Comparison of ENCODE assay signal across 10 cellular contexts in the genomic region with DNA sequence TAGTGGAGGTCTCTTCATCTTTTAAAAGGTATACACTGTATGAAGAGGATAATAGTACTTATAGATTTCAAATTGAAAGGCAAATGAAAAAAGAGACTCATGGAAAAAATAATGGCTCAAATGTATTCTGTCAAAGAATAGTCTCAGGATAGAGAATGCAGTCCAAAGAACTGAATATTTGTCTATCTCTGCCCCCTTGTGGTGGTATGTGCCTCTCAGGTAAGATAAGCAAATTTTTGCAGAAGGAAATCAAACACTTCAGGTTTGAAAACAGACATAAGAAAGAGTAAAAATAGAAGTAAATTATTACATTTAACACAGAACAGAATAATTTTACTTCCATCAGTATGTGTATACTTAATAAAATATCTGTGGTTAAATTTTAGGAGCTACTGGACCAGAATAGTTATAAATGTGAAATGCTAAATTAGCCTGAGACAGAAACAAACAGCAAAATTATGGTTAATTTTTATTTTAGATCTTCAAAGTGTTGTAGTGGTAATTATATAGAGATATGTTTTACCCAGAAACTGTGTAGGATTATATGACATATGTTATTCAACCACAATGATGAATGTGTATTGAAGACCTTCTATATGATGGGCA.
DNase-seq lines count a peak whose midpoint lies in the region; ATAC-seq and TF ChIP-seq lines count a peak whose summit lies in the region.
"Had no signal": no experiment of that assay in that cellular context is flagged by ENCODE, and none has a peak within 500 bp of the region (broad histone marks: within the 10 kb centered on the region; RNA-seq: fewer than 3 reads in every experiment).

No MANE protein-coding gene starts in this region.

- no peak overlapping the region for H3K4me3 Mint-ChIP-seq in activated CD4-positive, alpha-beta T cell treated with anti-CD3 and anti-CD28 coated beads, Interleukin-2, amount 10 ng/mL, durations not matched to agents 7 days and 5 days
- H3K4me3 Mint-ChIP-seq in progenitor cell of endocrine pancreas (ENCODE audit: low read depth): no peak overlapping the region
- H3K4me3 Mint-ChIP-seq: IgD-negative memory B cell had no signal

- H3K36me3 Mint-ChIP-seq in activated CD4-positive, alpha-beta T cell treated with anti-CD3 and anti-CD28 coated beads, Interleukin-2, amount 10 ng/mL, durations not matched to agents 7 days and 5 days (ENCODE audit: low read depth): no peaks in the 10 kb centered on the region
- no peaks in the 10 kb centered on the region for H3K36me3 Mint-ChIP-seq in progenitor cell of endocrine pancreas (ENCODE audit: insufficient read depth)
- H3K36me3 Mint-ChIP-seq: IgD-negative memory B cell had no signal

- no peak overlapping the region for H3K27ac Mint-ChIP-seq in activated CD4-positive, alpha-beta T cell treated with anti-CD3 and anti-CD28 coated beads, Interleukin-2, amount 10 ng/mL, durations not matched to agents 7 days and 5 days
- no peak overlapping the region for H3K27ac Mint-ChIP-seq in progenitor cell of endocrine pancreas
- H3K27ac Mint-ChIP-seq: IgD-negative memory B cell had no signal

- H3K4me1 Mint-ChIP-seq in activated CD4-positive, alpha-beta T cell treated with anti-CD3 and anti-CD28 coated beads, Interleukin-2, amount 10 ng/mL, durations not matched to agents 7 days and 5 days: no peaks in the 10 kb centered on the region
- no peaks in the 10 kb centered on the region for H3K4me1 Mint-ChIP-seq in progenitor cell of endocrine pancreas (ENCODE audit: low read depth)
- H3K4me1 Mint-ChIP-seq: IgD-negative memory B cell had no signal

- no peaks in the 10 kb centered on the region for H3K9me3 Mint-ChIP-seq in activated CD4-positive, alpha-beta T cell treated with anti-CD3 and anti-CD28 coated beads, Interleukin-2, amount 10 ng/mL, durations not matched to agents 7 days and 5 days
- peaks cover 4% of the 10 kb centered on the region for H3K9me3 Mint-ChIP-seq in progenitor cell of endocrine pancreas (ENCODE audit: low read depth)

- no peak overlapping the region for H3K4me3 ChIP-seq in AG10803 (ENCODE audit: low read length)
- H3K4me3 ChIP-seq: skin epidermis had no signal

- H3K27me3 Mint-ChIP-seq in activated CD4-positive, alpha-beta T cell treated with anti-CD3 and anti-CD28 coated beads, Interleukin-2, amount 10 ng/mL, durations not matched to agents 7 days and 5 days: peaks cover 13% of the 10 kb centered on the region
- no peaks in the 10 kb centered on the region for H3K27me3 Mint-ChIP-seq in progenitor cell of endocrine pancreas

- CTCF ChIA-PET in activated CD4-positive, alpha-beta T cell treated with anti-CD3 and anti-CD28 coated beads, Interleukin-2, amount 10 ng/mL, durations not matched to agents 7 days and 5 days (lab: Charles Lee): no interaction called here

- POLR2A ChIA-PET in activated CD4-positive, alpha-beta T cell treated with anti-CD3 and anti-CD28 coated beads, Interleukin-2, amount 10 ng/mL, durations not matched to agents 7 days and 5 days (lab: Charles Lee): interaction anchor here (0.6 kb wide), 1 partner anchor 196 kb away, joined by 3 read pairs; no protein-coding TSS in a partner anchor

- DNase-seq in AG10803 (ENCODE audit: low read depth): peak; percentile 61
- peak; percentile 58 for DNase-seq in NCI-H345 treated with DMSO at 0.1 percent for 48 hours (lab: John Stamatoyannopoulos, UW; ENCODE audit: unreplicated experiment)
- DNase-seq in activated CD4-positive, alpha-beta T cell treated with anti-CD3 and anti-CD28 coated beads, Interleukin-2, amount 10 ng/mL, durations not matched to agents 7 days and 5 days: peak; percentile 58
- peak; percentile 34 for DNase-seq in glomerular endothelial cell (ENCODE audit: extremely low read depth, low read depth, low spot score)
- peak; percentile 14 for DNase-seq in progenitor cell of endocrine pancreas (ENCODE audit: low spot score, unreplicated experiment)
- no peak for DNase-seq in ecto neural progenitor cell (ENCODE audit: low spot score)

- TF ChIP-seq CTCF in AG10803 (conservative IDR thresholded peaks at IDR 0.05; ENCODE audit: low read length): peak; percentile 87
- TF ChIP-seq CTCF in GM12872 (IDR thresholded peaks at IDR 0.05; ENCODE audit: insufficient read depth, low read depth, low read length): peak; percentile 53
- peak; percentile 90 for TF ChIP-seq CTCF in progenitor cell of endocrine pancreas (IDR thresholded peaks at IDR 0.05; ENCODE audit: unreplicated experiment)

- peak; percentile 75 for ATAC-seq in HG02981 (IDR thresholded peaks at IDR 0.05; ENCODE audit: unreplicated experiment)
